ENCODE assay signal across 24 cellular contexts in the genomic region with DNA sequence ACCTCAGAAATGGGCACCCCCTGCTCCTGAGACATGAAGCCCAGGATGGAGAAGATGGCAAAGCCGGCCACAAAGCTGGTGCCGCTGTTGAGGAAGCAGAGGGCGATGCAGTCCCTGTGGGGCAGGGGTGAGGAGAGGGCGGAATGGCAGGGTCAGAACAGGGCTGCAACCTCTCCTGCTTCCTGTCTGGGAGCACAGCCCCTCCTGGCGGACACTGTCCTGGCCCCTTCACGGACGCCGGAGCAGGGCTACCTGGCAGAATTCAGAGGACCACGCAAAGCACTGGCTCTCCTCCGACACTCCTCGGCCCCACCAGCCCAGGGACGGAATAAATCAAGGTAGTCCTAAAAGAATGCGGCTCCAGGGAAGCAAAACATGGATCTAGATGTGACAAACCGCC. TPM values are rescaled to one million over a fixed set of nuclear protein-coding genes. Genes with fewer than 3 reads are reported as not detected.
DNase-seq lines count a peak whose midpoint lies in the region.
"Had no signal": no experiment of that assay in that cellular context is flagged by ENCODE, and none has a peak within 500 bp of the region (broad histone marks: within the 10 kb centered on the region; RNA-seq: fewer than 3 reads in every experiment).

No MANE protein-coding gene starts in this region.

- no peaks in the 10 kb centered on the region for H3K9me3 ChIP-seq in CD8-positive, alpha-beta memory T cell (ENCODE audit: low read length)
- H3K9me3 ChIP-seq: HAP-1, MG63, Peyer's patch, SJSA1 had no signal

- no peaks in the 10 kb centered on the region for H3K36me3 Mint-ChIP-seq in activated naive CD4-positive, alpha-beta T cell treated with anti-CD3 and anti-CD28 coated beads, Interleukin-2, amount 10 ng/mL, durations not matched to agents 7 days and 5 days
- no peaks in the 10 kb centered on the region for H3K36me3 Mint-ChIP-seq in CD8-positive, alpha-beta memory T cell

- H3K27me3 Mint-ChIP-seq in activated naive CD4-positive, alpha-beta T cell treated with anti-CD3 and anti-CD28 coated beads, Interleukin-2, amount 10 ng/mL, durations not matched to agents 7 days and 5 days, result peaks cover 15% of the 10 kb centered on the region
- H3K27me3 Mint-ChIP-seq in CD8-positive, alpha-beta memory T cell, result peaks cover 3 to 28% of the 10 kb centered on the region in 2 donors
- H3K27me3 Mint-ChIP-seq: CD4-positive, alpha-beta T cell had no signal

- POLR2A ChIA-PET in CD8-positive, alpha-beta memory T cell (lab: Charles Lee), result no interaction called here

- no peaks in the 10 kb centered on the region for H3K9me3 Mint-ChIP-seq in activated naive CD4-positive, alpha-beta T cell treated with anti-CD3 and anti-CD28 coated beads, Interleukin-2, amount 10 ng/mL, durations not matched to agents 7 days and 5 days
- no peaks in the 10 kb centered on the region for H3K9me3 Mint-ChIP-seq in CD8-positive, alpha-beta memory T cell
- H3K9me3 Mint-ChIP-seq: CD4-positive, alpha-beta T cell had no signal

- CTCF ChIA-PET in activated naive CD4-positive, alpha-beta T cell treated with anti-CD3 and anti-CD28 coated beads, Interleukin-2, amount 10 ng/mL, durations not matched to agents 7 days and 5 days (lab: Charles Lee), result no interaction called here
- CTCF ChIA-PET in CD8-positive, alpha-beta memory T cell (lab: Charles Lee), result no interaction called here

- H3K27ac ChIP-seq in CD8-positive, alpha-beta memory T cell (ENCODE audit: low read depth, low read length), result no peak overlapping the region
- H3K27ac ChIP-seq: HL-60, Peyer's patch, SJSA1 had no signal

- peak; percentile 7 for DNase-seq in activated naive CD4-positive, alpha-beta T cell treated with anti-CD3 and anti-CD28 coated beads, Interleukin-2, amount 10 ng/mL, durations not matched to agents 7 days and 5 days
- no peak for DNase-seq in activated naive CD4-positive, alpha-beta T cell treated with anti-CD3 and anti-CD28 coated beads, Interleukin-2, amount 50 U/mL, for 16 hours
- peak; percentile 52 for DNase-seq in ecto neural progenitor cell (ENCODE audit: low spot score)
- peak; percentile 81 for DNase-seq in mesenteric fat pad (ENCODE audit: low spot score)
- no peak for DNase-seq in stimulated activated CD4-positive, alpha-beta T cell treated with anti-CD3 and anti-CD28 coated beads, Interleukin-4, amount 100 ng/mL, for 1 hour
- no peak for DNase-seq in NCI-H345 treated with DMSO at 0.1 percent for 48 hours (lab: John Stamatoyannopoulos, UW; ENCODE audit: unreplicated experiment)
- DNase-seq in CD8-positive, alpha-beta memory T cell, result no peak
- DNase-seq: CD4-positive, alpha-beta T cell; IMR-90; Kasumi-1; MG63; NCI-H1048; NCI-H1436 treated with DMSO at 0.1 percent for 48 hours; NCI-H2029 treated with DMSO at 0.1 percent for 48 hours; NCI-H2171; NCI-H446 treated with DMSO at 0.1 percent for 48 hours; NK-92 treated with Interleukin-12 subunit alpha and Interleukin-12 subunit beta, amount 100 ng/mL, for 24 hours; Peyer's patch had no signal

- no peak overlapping the region for H3K4me3 Mint-ChIP-seq in activated naive CD4-positive, alpha-beta T cell treated with anti-CD3 and anti-CD28 coated beads, Interleukin-2, amount 10 ng/mL, durations not matched to agents 7 days and 5 days
- no peak overlapping the region for H3K4me3 Mint-ChIP-seq in CD8-positive, alpha-beta memory T cell
- H3K4me3 Mint-ChIP-seq: CD4-positive, alpha-beta T cell had no signal

- H3K4me3 ChIP-seq in CD8-positive, alpha-beta memory T cell (ENCODE audit: low read length), result no peak overlapping the region
- H3K4me3 ChIP-seq: GM12878, HAP-1, MG63, Peyer's patch, SJSA1 had no signal

- H3K4me1 Mint-ChIP-seq in activated naive CD4-positive, alpha-beta T cell treated with anti-CD3 and anti-CD28 coated beads, Interleukin-2, amount 10 ng/mL, durations not matched to agents 7 days and 5 days, result no peaks in the 10 kb centered on the region
- H3K4me1 Mint-ChIP-seq in CD8-positive, alpha-beta memory T cell, result no peaks in the 10 kb centered on the region

- H3K27ac Mint-ChIP-seq in activated naive CD4-positive, alpha-beta T cell treated with anti-CD3 and anti-CD28 coated beads, Interleukin-2, amount 10 ng/mL, durations not matched to agents 7 days and 5 days, result no peak overlapping the region
- H3K27ac Mint-ChIP-seq in CD8-positive, alpha-beta memory T cell, result peak overlapping the region in 1 of 8 donors; percentile 75
- H3K27ac Mint-ChIP-seq: CD4-positive, alpha-beta T cell had no signal

- no peaks in the 10 kb centered on the region for H3K27me3 ChIP-seq in CD8-positive, alpha-beta memory T cell (ENCODE audit: insufficient read depth, low read length, poor library complexity, severe bottlenecking)
- H3K27me3 ChIP-seq: Peyer's patch had no signal

- no peaks in the 10 kb centered on the region for H3K4me1 ChIP-seq in CD8-positive, alpha-beta memory T cell (ENCODE audit: insufficient read depth, low read length)
- H3K4me1 ChIP-seq: HAP-1, Peyer's patch, SJSA1 had no signal

- H3K36me3 ChIP-seq in CD8-positive, alpha-beta memory T cell (ENCODE audit: insufficient read depth, low read length), result no peaks in the 10 kb centered on the region
- H3K36me3 ChIP-seq: HAP-1, MG63, Peyer's patch, SJSA1 had no signal

RNA-seq across cellular contexts. Expression of gene SLC6A12, which starts 12.4 kb away (rescaled TPM):
- 3.4 TPM for total RNA-seq in mesenteric fat pad
- under 1 TPM; 0.16 to 0.37 TPM for total RNA-seq in CD8-positive, alpha-beta memory T cell
- polyA plus RNA-seq in CD8-positive, alpha-beta memory T cell, result not detected
- total RNA-seq: CD4-positive, alpha-beta T cell; HT1080; IMR-90; SJSA1 had no signal
- polyA plus RNA-seq: BJ, IMR-90 had no signal

RNA-seq across cellular contexts. Expression of gene SLC6A13, which starts 36.2 kb away (rescaled TPM):
- total RNA-seq in mesenteric fat pad, result not detected
- total RNA-seq in CD8-positive, alpha-beta memory T cell, result under 1 TPM; 0.09 to 0.31 TPM
- not detected for polyA plus RNA-seq in CD8-positive, alpha-beta memory T cell
- total RNA-seq: HT1080, SJSA1 had no signal
- polyA plus RNA-seq: BJ had no signal

Comparison
In these comparisons a context has a peak if more than half of its experiments do, and no peak if none do; other contexts are left out.
1. DNase-seq: peak in activated naive CD4-positive, alpha-beta T cell treated with anti-CD3 and anti-CD28 coated beads, Interleukin-2, amount 10 ng/mL, durations not matched to agents 7 days and 5 days (single experiment), ecto neural progenitor cell (single experiment) and mesenteric fat pad (single experiment); none in activated naive CD4-positive, alpha-beta T cell treated with anti-CD3 and anti-CD28 coated beads, Interleukin-2, amount 50 U/mL, for 16 hours (single experiment), stimulated activated CD4-positive, alpha-beta T cell treated with anti-CD3 and anti-CD28 coated beads, Interleukin-4, amount 100 ng/mL, for 1 hour (single experiment), NCI-H345 treated with DMSO at 0.1 percent for 48 hours (single experiment) and CD8-positive, alpha-beta memory T cell (0 of 5).